Comparison of ENCODE assay signal across 9 cellular contexts in genomic region chr6:327538-328183, GRCh38. TPM values are rescaled to one million over a fixed set of nuclear protein-coding genes. Genes with fewer than 3 reads are reported as not detected.
DNase-seq lines count a peak whose midpoint lies in the region; ATAC-seq and TF ChIP-seq lines count a peak whose summit lies in the region.
"Had no signal": no experiment of that assay in that cellular context is flagged by ENCODE, and none has a peak within 500 bp of the region (broad histone marks: within the 10 kb centered on the region; RNA-seq: fewer than 3 reads in every experiment).

No MANE protein-coding gene starts in this region.

- in situ Hi-C loops in HAP-1 (cut with MboI; ENCODE audit: low sequenced_read_pairs): no loop called here

- no peaks in the 10 kb centered on the region for H3K27me3 Mint-ChIP-seq in stimulated activated naive CD8-positive, alpha-beta T cell treated with anti-CD3 and anti-CD28 coated beads, Interleukin-15, Interleukin-2, amounts not matched to agents 100 ng/mL and 50 ng/mL, for 24 hours
- H3K27me3 Mint-ChIP-seq in activated T-helper 2 cell treated with anti-CD3 and anti-CD28 coated beads, Interferon-gamma antibody, Interleukin-2, Interleukin-4, amounts not matched to agents 10 μg/mL and 5 μg/mL and 100 μg/mL, durations not matched to agents 14 hours and 24 hours and 36 hours (ENCODE audit: low read depth): no peaks in the 10 kb centered on the region
- H3K27me3 Mint-ChIP-seq in glutamatergic neuron (ENCODE audit: unreplicated experiment): peaks cover 11% of the 10 kb centered on the region

- peaks cover 0 to 9% of the 10 kb centered on the region in 2 donors for H3K36me3 ChIP-seq in left lung
- no peaks in the 10 kb centered on the region; the same call in 1 of the 2 replicates for H3K36me3 ChIP-seq in HAP-1 (replicated peaks)

- intact Hi-C loops in activated T-helper 2 cell treated with anti-CD3 and anti-CD28 coated beads, Interferon-gamma antibody, Interleukin-2, Interleukin-4, amounts not matched to agents 10 μg/mL and 5 μg/mL and 100 μg/mL, durations not matched to agents 14 hours and 24 hours and 36 hours (cut with micrococcal nuclease): loop anchor here (1.0 kb wide), 1 partner anchor 9 kb away; no protein-coding TSS in a partner anchor
- intact Hi-C loops in left lung (cut with DNase I): no loop called here

- no peaks in the 10 kb centered on the region for H3K9me3 Mint-ChIP-seq in stimulated activated naive CD8-positive, alpha-beta T cell treated with anti-CD3 and anti-CD28 coated beads, Interleukin-15, Interleukin-2, amounts not matched to agents 100 ng/mL and 50 ng/mL, for 24 hours
- H3K9me3 Mint-ChIP-seq in activated T-helper 2 cell treated with anti-CD3 and anti-CD28 coated beads, Interferon-gamma antibody, Interleukin-2, Interleukin-4, amounts not matched to agents 10 μg/mL and 5 μg/mL and 100 μg/mL, durations not matched to agents 14 hours and 24 hours and 36 hours: no peaks in the 10 kb centered on the region
- peaks cover 26% of the 10 kb centered on the region for H3K9me3 Mint-ChIP-seq in glutamatergic neuron (ENCODE audit: unreplicated experiment)

- H3K27ac ChIP-seq in left lung: peak overlapping the region in 1 of 2 donors; percentile 29

- no peaks in the 10 kb centered on the region for H3K27me3 ChIP-seq in left lung
- H3K27me3 ChIP-seq in HAP-1 (ENCODE audit: low read depth): no peaks in the 10 kb centered on the region

- no peaks in the 10 kb centered on the region for H3K9me3 ChIP-seq in left lung
- peaks cover 30% of the 10 kb centered on the region for H3K9me3 ChIP-seq in HAP-1

- H3K4me3 Mint-ChIP-seq in stimulated activated naive CD8-positive, alpha-beta T cell treated with anti-CD3 and anti-CD28 coated beads, Interleukin-15, Interleukin-2, amounts not matched to agents 100 ng/mL and 50 ng/mL, for 24 hours: no peak overlapping the region
- H3K4me3 Mint-ChIP-seq in activated T-helper 2 cell treated with anti-CD3 and anti-CD28 coated beads, Interferon-gamma antibody, Interleukin-2, Interleukin-4, amounts not matched to agents 10 μg/mL and 5 μg/mL and 100 μg/mL, durations not matched to agents 14 hours and 24 hours and 36 hours (ENCODE audit: low read depth): no peak overlapping the region
- no peak overlapping the region for H3K4me3 Mint-ChIP-seq in glutamatergic neuron (ENCODE audit: unreplicated experiment)

- peak overlapping the region; percentile 22 for H3K27ac Mint-ChIP-seq in stimulated activated naive CD8-positive, alpha-beta T cell treated with anti-CD3 and anti-CD28 coated beads, Interleukin-15, Interleukin-2, amounts not matched to agents 100 ng/mL and 50 ng/mL, for 24 hours
- H3K27ac Mint-ChIP-seq in activated T-helper 2 cell treated with anti-CD3 and anti-CD28 coated beads, Interferon-gamma antibody, Interleukin-2, Interleukin-4, amounts not matched to agents 10 μg/mL and 5 μg/mL and 100 μg/mL, durations not matched to agents 14 hours and 24 hours and 36 hours: peak overlapping the region; percentile 5
- no peak overlapping the region for H3K27ac Mint-ChIP-seq in glutamatergic neuron (ENCODE audit: unreplicated experiment)

- no peaks in the 10 kb centered on the region for H3K4me1 Mint-ChIP-seq in stimulated activated naive CD8-positive, alpha-beta T cell treated with anti-CD3 and anti-CD28 coated beads, Interleukin-15, Interleukin-2, amounts not matched to agents 100 ng/mL and 50 ng/mL, for 24 hours (ENCODE audit: low read depth)
- H3K4me1 Mint-ChIP-seq in activated T-helper 2 cell treated with anti-CD3 and anti-CD28 coated beads, Interferon-gamma antibody, Interleukin-2, Interleukin-4, amounts not matched to agents 10 μg/mL and 5 μg/mL and 100 μg/mL, durations not matched to agents 14 hours and 24 hours and 36 hours (ENCODE audit: low read depth): no peaks in the 10 kb centered on the region
- H3K4me1 Mint-ChIP-seq in glutamatergic neuron (ENCODE audit: low read depth, unreplicated experiment): peaks cover 14% of the 10 kb centered on the region

- TF ChIP-seq CTCF in left lung (IDR thresholded peaks at IDR 0.05) (no peak), glutamatergic neuron (IDR thresholded peaks at IDR 0.05; ENCODE audit: partially characterized antibody, unreplicated experiment) (no peak)

- H3K4me3 ChIP-seq in left lung (no peak overlapping the region), HAP-1 (no peak overlapping the region)

- peaks cover 7% of the 10 kb centered on the region for H3K36me3 Mint-ChIP-seq in stimulated activated naive CD8-positive, alpha-beta T cell treated with anti-CD3 and anti-CD28 coated beads, Interleukin-15, Interleukin-2, amounts not matched to agents 100 ng/mL and 50 ng/mL, for 24 hours (ENCODE audit: low read depth)
- H3K36me3 Mint-ChIP-seq in activated T-helper 2 cell treated with anti-CD3 and anti-CD28 coated beads, Interferon-gamma antibody, Interleukin-2, Interleukin-4, amounts not matched to agents 10 μg/mL and 5 μg/mL and 100 μg/mL, durations not matched to agents 14 hours and 24 hours and 36 hours (ENCODE audit: low read depth): peaks cover 4% of the 10 kb centered on the region
- peaks cover 6% of the 10 kb centered on the region for H3K36me3 Mint-ChIP-seq in glutamatergic neuron (ENCODE audit: unreplicated experiment)

- H3K4me1 ChIP-seq in left lung: peaks cover 14 to 23% of the 10 kb centered on the region in 2 donors
- no peaks in the 10 kb centered on the region for H3K4me1 ChIP-seq in HAP-1

- no peak for DNase-seq in stimulated activated naive CD8-positive, alpha-beta T cell treated with anti-CD3 and anti-CD28 coated beads, Interleukin-15, Interleukin-2, amounts not matched to agents 100 U/mL and 50 U/mL, for 24 hours
- DNase-seq in activated T-helper 2 cell treated with anti-CD3 and anti-CD28 coated beads, Interferon-gamma antibody, Interleukin-2, Interleukin-4, amounts not matched to agents 10 μg/mL and 5 μg/mL and 100 μg/mL, durations not matched to agents 14 hours and 24 hours and 36 hours (ENCODE audit: low spot score): no peak
- DNase-seq in left lung (no peak), HAP-1 (ENCODE audit: low spot score in 2 of 2) (no peak), T-helper 9 cell (no peak), NCI-H1105 treated with DMSO at 0.1 percent for 48 hours (lab: John Stamatoyannopoulos, UW) (no peak), glutamatergic neuron (no peak)
- DNase-seq: stimulated activated naive CD4-positive, alpha-beta T cell had no signal

- ATAC-seq in stimulated activated naive CD8-positive, alpha-beta T cell treated with anti-CD3 and anti-CD28 coated beads, Interleukin-15, Interleukin-2, amounts not matched to agents 100 U/mL and 50 U/mL, for 24 hours: no peak
- ATAC-seq in left lung: peak; percentile 43

RNA-seq across cellular contexts. Expression of gene DUSP22, which starts 35.4 kb away (rescaled TPM):
- total RNA-seq in activated T-helper 2 cell treated with anti-CD3 and anti-CD28 coated beads, Interferon-gamma antibody, Interleukin-2, Interleukin-4, amounts not matched to agents 10 μg/mL and 5 μg/mL and 100 μg/mL, durations not matched to agents 14 hours and 24 hours and 36 hours: 27.5 and 28.6 TPM in 2 replicates
- total RNA-seq in left lung (10 to 100 TPM; 47.0 to 48.8 TPM), glutamatergic neuron (ENCODE audit: unreplicated experiment) (40.4 TPM)
